In genomic region chr5:159199780-159200179, GRCh38 we compare ENCODE assay signal across 1 cellular context.
TF ChIP-seq lines count a peak whose summit lies in the region.

No MANE protein-coding gene starts in this region.

TF ChIP-seq in IMR-90, 13 proteins besides CTCF, POLR2A, EP300 and RAD21:
- TF ChIP-seq CEBPB (IDR thresholded peaks at IDR 0.05; ENCODE audit: low read depth, low read length) = no peak
- TF ChIP-seq MAZ (IDR thresholded peaks at IDR 0.05; ENCODE audit: borderline replicate concordance, low read depth, low read length) = no peak
- no peak for TF ChIP-seq BHLHE40 (IDR thresholded peaks at IDR 0.05; ENCODE audit: low read depth, low read length)
- TF ChIP-seq CHD1 (IDR thresholded peaks at IDR 0.05; ENCODE audit: low read depth, low read length) = no peak
- TF ChIP-seq, protein P1, sequence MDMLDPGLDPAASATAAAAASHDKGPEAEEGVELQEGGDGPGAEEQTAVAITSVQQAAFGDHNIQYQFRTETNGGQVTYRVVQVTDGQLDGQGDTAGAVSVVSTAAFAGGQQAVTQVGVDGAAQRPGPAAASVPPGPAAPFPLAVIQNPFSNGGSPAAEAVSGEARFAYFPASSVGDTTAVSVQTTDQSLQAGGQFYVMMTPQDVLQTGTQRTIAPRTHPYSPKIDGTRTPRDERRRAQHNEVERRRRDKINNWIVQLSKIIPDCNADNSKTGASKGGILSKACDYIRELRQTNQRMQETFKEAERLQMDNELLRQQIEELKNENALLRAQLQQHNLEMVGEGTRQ (IDR thresholded peaks at IDR 0.05; ENCODE audit: low read depth, low read length) = no peak
- TF ChIP-seq RCOR1 (IDR thresholded peaks at IDR 0.05; ENCODE audit: insufficient replicate concordance, low read length) = no peak
- TF ChIP-seq, protein P2, sequence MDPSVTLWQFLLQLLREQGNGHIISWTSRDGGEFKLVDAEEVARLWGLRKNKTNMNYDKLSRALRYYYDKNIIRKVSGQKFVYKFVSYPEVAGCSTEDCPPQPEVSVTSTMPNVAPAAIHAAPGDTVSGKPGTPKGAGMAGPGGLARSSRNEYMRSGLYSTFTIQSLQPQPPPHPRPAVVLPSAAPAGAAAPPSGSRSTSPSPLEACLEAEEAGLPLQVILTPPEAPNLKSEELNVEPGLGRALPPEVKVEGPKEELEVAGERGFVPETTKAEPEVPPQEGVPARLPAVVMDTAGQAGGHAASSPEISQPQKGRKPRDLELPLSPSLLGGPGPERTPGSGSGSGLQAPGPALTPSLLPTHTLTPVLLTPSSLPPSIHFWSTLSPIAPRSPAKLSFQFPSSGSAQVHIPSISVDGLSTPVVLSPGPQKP (IDR thresholded peaks at IDR 0.05; ENCODE audit: borderline replicate concordance, low read depth, low read length) = no peak
- no peak for TF ChIP-seq SMC3 (IDR thresholded peaks at IDR 0.05; ENCODE audit: low read depth, low read length)
- no peak for TF ChIP-seq MAFK (IDR thresholded peaks at IDR 0.05; ENCODE audit: low read depth, low read length)
- no peak for TF ChIP-seq RFX5 (IDR thresholded peaks at IDR 0.05; ENCODE audit: low read depth, low read length)
- no peak for TF ChIP-seq MXI1 (IDR thresholded peaks at IDR 0.05; ENCODE audit: borderline replicate concordance, low read depth, low read length)
- no peak for TF ChIP-seq NFE2L2 (IDR thresholded peaks at IDR 0.05; ENCODE audit: low read depth, low read length)
- no peak for TF ChIP-seq FOS (IDR thresholded peaks at IDR 0.05; ENCODE audit: low read depth, low read length)
